ENCODE assay signal across 1 cellular context in genomic region chr14:50357124-50357523, GRCh38.
TF ChIP-seq lines count a peak whose summit lies in the region.

No MANE protein-coding gene starts in this region.

TF ChIP-seq in IMR-90, 13 proteins besides CTCF, POLR2A, EP300 and RAD21 (continued from another document):
- TF ChIP-seq, protein P1, sequence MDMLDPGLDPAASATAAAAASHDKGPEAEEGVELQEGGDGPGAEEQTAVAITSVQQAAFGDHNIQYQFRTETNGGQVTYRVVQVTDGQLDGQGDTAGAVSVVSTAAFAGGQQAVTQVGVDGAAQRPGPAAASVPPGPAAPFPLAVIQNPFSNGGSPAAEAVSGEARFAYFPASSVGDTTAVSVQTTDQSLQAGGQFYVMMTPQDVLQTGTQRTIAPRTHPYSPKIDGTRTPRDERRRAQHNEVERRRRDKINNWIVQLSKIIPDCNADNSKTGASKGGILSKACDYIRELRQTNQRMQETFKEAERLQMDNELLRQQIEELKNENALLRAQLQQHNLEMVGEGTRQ (IDR thresholded peaks at IDR 0.05; ENCODE audit: low read depth, low read length), result no peak
- TF ChIP-seq RFX5 (IDR thresholded peaks at IDR 0.05; ENCODE audit: low read depth, low read length) (no peak), FOS (IDR thresholded peaks at IDR 0.05; ENCODE audit: low read depth, low read length) (no peak), MXI1 (IDR thresholded peaks at IDR 0.05; ENCODE audit: borderline replicate concordance, low read depth, low read length) (no peak), RCOR1 (IDR thresholded peaks at IDR 0.05; ENCODE audit: insufficient replicate concordance, low read length) (no peak), NFE2L2 (IDR thresholded peaks at IDR 0.05; ENCODE audit: low read depth, low read length) (no peak), MAZ (IDR thresholded peaks at IDR 0.05; ENCODE audit: borderline replicate concordance, low read depth, low read length) (no peak), MAFK (IDR thresholded peaks at IDR 0.05; ENCODE audit: low read depth, low read length) (no peak)
